Comparison of ENCODE assay signal across 18 cellular contexts in genomic region chr5:132209901-132210545, GRCh38. TPM values are rescaled to one million over a fixed set of nuclear protein-coding genes. Genes with fewer than 3 reads are reported as not detected.
DNase-seq lines count a peak whose midpoint lies in the region; ATAC-seq and TF ChIP-seq lines count a peak whose summit lies in the region.
"Had no signal": no experiment of that assay in that cellular context is flagged by ENCODE, and none has a peak within 500 bp of the region (broad histone marks: within the 10 kb centered on the region; RNA-seq: fewer than 3 reads in every experiment).

No MANE protein-coding gene starts in this region.

- DNase-seq in heart left ventricle (peak in 1 of 5 donors; percentile 13), left cardiac atrium (no peak), CD14-positive monocyte (ENCODE audit: low spot score) (peak; percentile 14), coronary artery (ENCODE audit: low spot score) (peak; percentile 38), posterior vena cava (ENCODE audit: low spot score) (peak; percentile 48), foreskin keratinocyte (no peak)
- DNase-seq in activated CD4-positive, alpha-beta memory T cell treated with anti-CD3 and anti-CD28 coated beads, Interleukin-2, amount 10 ng/mL, durations not matched to agents 7 days and 5 days = no peak
- DNase-seq in activated T-helper 1 cell treated with anti-CD3 and anti-CD28 coated beads, Interleukin-12 subunit alpha, Interleukin-12 subunit beta, Interleukin-2, Interleukin-4 antibody, amounts not matched to agents 30 ng/mL and 10 ng/mL and 1 ng/mL, durations not matched to agents 14 hours and 24 hours and 36 hours (ENCODE audit: low spot score) = no peak
- DNase-seq: DMS79, H7, NCI-H1417, NCI-H1930, NCI-H226, NCI-H524, NCI-H82 had no signal

- ATAC-seq in heart left ventricle = no peak
- no peak for ATAC-seq in left cardiac atrium
- no peak for ATAC-seq in foreskin keratinocyte

- H3K4me1 ChIP-seq in heart left ventricle = peaks cover 0 to 79% (median 40%) of the 10 kb centered on the region in 12 donors
- H3K4me1 ChIP-seq in foreskin keratinocyte = peaks cover 2% of the 10 kb centered on the region

- intact Hi-C loops in heart left ventricle (cut with DNase I) (no loop called here), left cardiac atrium (cut with DNase I) (no loop called here), CD14-positive monocyte (cut with micrococcal nuclease) (no loop called here), posterior vena cava (cut with DNase I) (no loop called here)
- intact Hi-C loops in activated T-helper 1 cell treated with anti-CD3 and anti-CD28 coated beads, Interleukin-12 subunit alpha, Interleukin-12 subunit beta, Interleukin-2, Interleukin-4 antibody, amounts not matched to agents 30 ng/mL and 10 ng/mL and 1 ng/mL, durations not matched to agents 14 hours and 24 hours and 36 hours (cut with micrococcal nuclease) = no loop called here

- WGBS in heart left ventricle, 4 donors = 94 to 98% (median 96%) methylated on average over 11 of the region's 11 CpGs

- no peaks in the 10 kb centered on the region for H3K36me3 Mint-ChIP-seq in CD14-positive monocyte
- H3K36me3 Mint-ChIP-seq in activated CD4-positive, alpha-beta memory T cell treated with anti-CD3 and anti-CD28 coated beads, Interleukin-2, amount 10 ng/mL, durations not matched to agents 7 days and 5 days (ENCODE audit: low read depth) = no peaks in the 10 kb centered on the region
- peaks cover 18% of the 10 kb centered on the region for H3K36me3 Mint-ChIP-seq in activated T-helper 1 cell treated with anti-CD3 and anti-CD28 coated beads, Interleukin-12 subunit alpha, Interleukin-12 subunit beta, Interleukin-2, Interleukin-4 antibody, amounts not matched to agents 30 ng/mL and 10 ng/mL and 1 ng/mL, durations not matched to agents 14 hours and 24 hours and 36 hours (ENCODE audit: low read depth)

- no peak overlapping the region for H3K4me3 ChIP-seq in heart left ventricle
- no peak overlapping the region for H3K4me3 ChIP-seq in coronary artery
- H3K4me3 ChIP-seq: SJCRH30 had no signal

- H3K27me3 Mint-ChIP-seq in CD14-positive monocyte (ENCODE audit: low read depth in 3 of 3) = peaks cover 0 to 3% (median 1%) of the 10 kb centered on the region in 3 donors
- H3K27me3 Mint-ChIP-seq in activated CD4-positive, alpha-beta memory T cell treated with anti-CD3 and anti-CD28 coated beads, Interleukin-2, amount 10 ng/mL, durations not matched to agents 7 days and 5 days = no peaks in the 10 kb centered on the region
- H3K27me3 Mint-ChIP-seq in activated T-helper 1 cell treated with anti-CD3 and anti-CD28 coated beads, Interleukin-12 subunit alpha, Interleukin-12 subunit beta, Interleukin-2, Interleukin-4 antibody, amounts not matched to agents 30 ng/mL and 10 ng/mL and 1 ng/mL, durations not matched to agents 14 hours and 24 hours and 36 hours (ENCODE audit: insufficient read depth) = peaks cover 1% of the 10 kb centered on the region

- CTCF ChIA-PET in activated CD4-positive, alpha-beta memory T cell treated with anti-CD3 and anti-CD28 coated beads, Interleukin-2, amount 10 ng/mL, durations not matched to agents 7 days and 5 days (lab: Charles Lee) = interaction anchor here (1.8 to 2.1 kb wide), 2 partner anchors 28 to 147 kb away, joined by 6 read pairs; no protein-coding TSS in a partner anchor

- TF ChIP-seq CTCF in heart left ventricle (IDR thresholded peaks at IDR 0.05) (no peak), CD14-positive monocyte (IDR thresholded peaks at IDR 0.05) (no peak), coronary artery (IDR thresholded peaks at IDR 0.05) (no peak), foreskin keratinocyte (conservative IDR thresholded peaks at IDR 0.05) (no peak)

- H3K36me3 ChIP-seq in heart left ventricle = peaks cover 0 to 81% (median 55%) of the 10 kb centered on the region in 9 donors

- peaks cover 0 to 2% (median 0%) of the 10 kb centered on the region in 7 donors for H3K9me3 Mint-ChIP-seq in CD14-positive monocyte
- no peaks in the 10 kb centered on the region for H3K9me3 Mint-ChIP-seq in activated CD4-positive, alpha-beta memory T cell treated with anti-CD3 and anti-CD28 coated beads, Interleukin-2, amount 10 ng/mL, durations not matched to agents 7 days and 5 days
- H3K9me3 Mint-ChIP-seq in activated T-helper 1 cell treated with anti-CD3 and anti-CD28 coated beads, Interleukin-12 subunit alpha, Interleukin-12 subunit beta, Interleukin-2, Interleukin-4 antibody, amounts not matched to agents 30 ng/mL and 10 ng/mL and 1 ng/mL, durations not matched to agents 14 hours and 24 hours and 36 hours = no peaks in the 10 kb centered on the region
- H3K9me3 Mint-ChIP-seq: HFFc6 had no signal

- POLR2A ChIA-PET in activated CD4-positive, alpha-beta memory T cell treated with anti-CD3 and anti-CD28 coated beads, Interleukin-2, amount 10 ng/mL, durations not matched to agents 7 days and 5 days (lab: Charles Lee) = no interaction called here

- no peak overlapping the region for H3K4me3 Mint-ChIP-seq in CD14-positive monocyte
- H3K4me3 Mint-ChIP-seq in activated CD4-positive, alpha-beta memory T cell treated with anti-CD3 and anti-CD28 coated beads, Interleukin-2, amount 10 ng/mL, durations not matched to agents 7 days and 5 days = no peak overlapping the region
- H3K4me3 Mint-ChIP-seq in activated T-helper 1 cell treated with anti-CD3 and anti-CD28 coated beads, Interleukin-12 subunit alpha, Interleukin-12 subunit beta, Interleukin-2, Interleukin-4 antibody, amounts not matched to agents 30 ng/mL and 10 ng/mL and 1 ng/mL, durations not matched to agents 14 hours and 24 hours and 36 hours = no peak overlapping the region
- H3K4me3 Mint-ChIP-seq: HFFc6 had no signal

- TF ChIP-seq POLR2A in heart left ventricle (IDR thresholded peaks at IDR 0.05) = no peak

- no peaks in the 10 kb centered on the region for H3K9me3 ChIP-seq in heart left ventricle
- H3K9me3 ChIP-seq: SJCRH30 had no signal

- peaks cover 6% of the 10 kb centered on the region for H3K4me1 Mint-ChIP-seq in CD14-positive monocyte
- no peaks in the 10 kb centered on the region for H3K4me1 Mint-ChIP-seq in activated CD4-positive, alpha-beta memory T cell treated with anti-CD3 and anti-CD28 coated beads, Interleukin-2, amount 10 ng/mL, durations not matched to agents 7 days and 5 days
- peaks cover 7% of the 10 kb centered on the region for H3K4me1 Mint-ChIP-seq in activated T-helper 1 cell treated with anti-CD3 and anti-CD28 coated beads, Interleukin-12 subunit alpha, Interleukin-12 subunit beta, Interleukin-2, Interleukin-4 antibody, amounts not matched to agents 30 ng/mL and 10 ng/mL and 1 ng/mL, durations not matched to agents 14 hours and 24 hours and 36 hours (ENCODE audit: low read depth)

- peak overlapping the region in 9 of 12 donors; percentile 58 to 88 (median 63) for H3K27ac ChIP-seq in heart left ventricle
- no peak overlapping the region for H3K27ac ChIP-seq in coronary artery
- no peak overlapping the region for H3K27ac ChIP-seq in foreskin keratinocyte
- H3K27ac ChIP-seq: KMS-11 had no signal

- no peaks in the 10 kb centered on the region for H3K27me3 ChIP-seq in heart left ventricle
- H3K27me3 ChIP-seq in foreskin keratinocyte = no peaks in the 10 kb centered on the region
- H3K27me3 ChIP-seq: SJCRH30 had no signal

- no peak overlapping the region for H3K27ac Mint-ChIP-seq in CD14-positive monocyte
- no peak overlapping the region for H3K27ac Mint-ChIP-seq in activated CD4-positive, alpha-beta memory T cell treated with anti-CD3 and anti-CD28 coated beads, Interleukin-2, amount 10 ng/mL, durations not matched to agents 7 days and 5 days
- no peak overlapping the region for H3K27ac Mint-ChIP-seq in activated T-helper 1 cell treated with anti-CD3 and anti-CD28 coated beads, Interleukin-12 subunit alpha, Interleukin-12 subunit beta, Interleukin-2, Interleukin-4 antibody, amounts not matched to agents 30 ng/mL and 10 ng/mL and 1 ng/mL, durations not matched to agents 14 hours and 24 hours and 36 hours

RNA-seq across cellular contexts. Expression of gene P4HA2, which starts 17.6 kb away (rescaled TPM):
- total RNA-seq in heart left ventricle = 10 to 100 TPM; 41.2 to 80.7 (median 55.7) TPM
- polyA plus RNA-seq in heart left ventricle = 100 to 1,000 TPM in 1 of 2 donors, 10 to 100 TPM in 1; 44.3 to 140 TPM
- 10 to 100 TPM; 60.2 to 78.4 TPM for total RNA-seq in left cardiac atrium
- polyA plus RNA-seq in CD14-positive monocyte = under 1 TPM; 0.45 to 0.99 TPM
- total RNA-seq in posterior vena cava = 10 to 100 TPM; 33.2 to 58.8 TPM
- total RNA-seq in activated CD4-positive, alpha-beta memory T cell treated with anti-CD3 and anti-CD28 coated beads, Interleukin-2, amount 10 ng/mL, durations not matched to agents 7 days and 5 days = 10 to 100 TPM in 1 of 2 experiments, 1 to 10 TPM in 1; 9.7 to 10.5 TPM
- total RNA-seq in activated T-helper 1 cell treated with anti-CD3 and anti-CD28 coated beads, Interleukin-12 subunit alpha, Interleukin-12 subunit beta, Interleukin-2, Interleukin-4 antibody, amounts not matched to agents 30 ng/mL and 10 ng/mL and 1 ng/mL, durations not matched to agents 14 hours and 24 hours and 36 hours = 48.7 and 49.4 TPM in 2 replicates
- 49.9 and 74.4 TPM in 2 replicates for total RNA-seq in foreskin keratinocyte
- polyA plus RNA-seq in foreskin keratinocyte = 36.1 and 51.0 TPM in 2 replicates

RNA-seq across cellular contexts. Expression of gene PDLIM4, which starts 47.5 kb away (rescaled TPM):
- total RNA-seq in heart left ventricle (10 to 100 TPM in 3 of 9 donors, 1 to 10 TPM in 6; 2.4 to 16.9 (median 8.1) TPM), left cardiac atrium (10 to 100 TPM; 12.4 to 38.5 TPM), posterior vena cava (10 to 100 TPM; 82.5 to 83.2 TPM), foreskin keratinocyte (95.2 and 115 TPM in 2 replicates)
- polyA plus RNA-seq in heart left ventricle (1 to 10 TPM; 5.1 to 9.1 TPM), CD14-positive monocyte (not detected), foreskin keratinocyte (162 and 190 TPM in 2 replicates)
- not detected for total RNA-seq in activated CD4-positive, alpha-beta memory T cell treated with anti-CD3 and anti-CD28 coated beads, Interleukin-2, amount 10 ng/mL, durations not matched to agents 7 days and 5 days
- 1.4 and 2.0 TPM in 2 replicates for total RNA-seq in activated T-helper 1 cell treated with anti-CD3 and anti-CD28 coated beads, Interleukin-12 subunit alpha, Interleukin-12 subunit beta, Interleukin-2, Interleukin-4 antibody, amounts not matched to agents 30 ng/mL and 10 ng/mL and 1 ng/mL, durations not matched to agents 14 hours and 24 hours and 36 hours

Comparison
In these comparisons a context has a peak if more than half of its experiments do, and no peak if none do; other contexts are left out.
1. DNase-seq: peak in CD14-positive monocyte (single experiment), coronary artery (single experiment) and posterior vena cava (single experiment); none in left cardiac atrium (single experiment), activated CD4-positive, alpha-beta memory T cell treated with anti-CD3 and anti-CD28 coated beads, Interleukin-2, amount 10 ng/mL, durations not matched to agents 7 days and 5 days (single experiment), activated T-helper 1 cell treated with anti-CD3 and anti-CD28 coated beads, Interleukin-12 subunit alpha, Interleukin-12 subunit beta, Interleukin-2, Interleukin-4 antibody, amounts not matched to agents 30 ng/mL and 10 ng/mL and 1 ng/mL, durations not matched to agents 14 hours and 24 hours and 36 hours (single experiment) and foreskin keratinocyte (0 of 2).
2. H3K27ac ChIP-seq: peak in heart left ventricle (9 of 12); none in coronary artery (0 of 2) and foreskin keratinocyte (single experiment).